Comparison of ENCODE assay signal across 21 cellular contexts in the genomic region with DNA sequence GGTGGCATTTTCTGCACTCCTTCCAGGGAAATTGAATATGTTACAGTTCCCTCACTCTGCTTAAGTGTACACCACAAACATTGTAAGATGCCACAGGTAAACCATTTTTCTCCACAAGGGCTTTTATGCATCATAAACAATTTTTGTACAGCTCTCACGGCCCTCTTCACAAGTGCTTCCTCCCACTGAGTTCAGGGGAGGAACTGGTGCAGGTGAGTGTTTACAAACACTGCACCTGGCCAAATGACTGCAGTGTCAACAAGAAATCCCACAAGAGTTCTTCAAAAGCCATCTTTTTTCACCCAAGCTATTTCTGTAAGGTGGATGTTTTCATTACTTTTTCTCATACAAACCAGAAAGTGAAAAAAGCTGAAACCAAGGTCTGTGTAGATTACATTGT.
DNase-seq lines count a peak whose midpoint lies in the region; ATAC-seq and TF ChIP-seq lines count a peak whose summit lies in the region.
"Had no signal": no experiment of that assay in that cellular context is flagged by ENCODE, and none has a peak within 500 bp of the region (broad histone marks: within the 10 kb centered on the region; RNA-seq: fewer than 3 reads in every experiment).

No MANE protein-coding gene starts in this region.

- H3K36me3 ChIP-seq in endodermal cell (ENCODE audit: control insufficient read depth, insufficient read depth, low read length), result no peaks in the 10 kb centered on the region

- H3K9ac ChIP-seq in endodermal cell (ENCODE audit: extremely low read depth, low read length, poor library complexity, severe bottlenecking), result no peak overlapping the region
- H3K9ac ChIP-seq: SK-N-SH had no signal

- H3K4me3 Mint-ChIP-seq in endodermal cell, result no peak overlapping the region
- H3K4me3 Mint-ChIP-seq: B cell, CD14-positive monocyte had no signal

- H3K4me1 Mint-ChIP-seq in endodermal cell, result peaks cover 5% of the 10 kb centered on the region
- H3K4me1 Mint-ChIP-seq: B cell, CD14-positive monocyte had no signal

- peaks cover 63% of the 10 kb centered on the region for H3K9me3 Mint-ChIP-seq in endodermal cell

- peak overlapping the region; percentile 74 for H3K27ac Mint-ChIP-seq in endodermal cell
- H3K27ac Mint-ChIP-seq: B cell, CD14-positive monocyte had no signal

- peak overlapping the region; percentile 44 for H3K4me3 ChIP-seq in endodermal cell (ENCODE audit: low read length)
- H3K4me3 ChIP-seq: A549, K562 had no signal

- TF ChIP-seq CTCF in endodermal cell (conservative IDR thresholded peaks at IDR 0.05), result no peak

- ATAC-seq in GM21619 (IDR thresholded peaks at IDR 0.05; ENCODE audit: unreplicated experiment), result no peak
- ATAC-seq: A549, HepG2, K562 had no signal

- H3K27me3 ChIP-seq in endodermal cell (ENCODE audit: control insufficient read depth, insufficient read depth, low read length, poor library complexity, severe bottlenecking), result no peaks in the 10 kb centered on the region

- WGBS in endodermal cell (ENCODE audit: insufficient coverage in 1 of 2, insufficient read length in 1 of 2), 2 experiments, result 50 to 88% methylated on average over 1 of the region's 1 CpG

- no peaks in the 10 kb centered on the region for H3K36me3 Mint-ChIP-seq in endodermal cell (ENCODE audit: low read depth)
- H3K36me3 Mint-ChIP-seq: CD14-positive monocyte had no signal

- DNase-seq in DMS79 (lab: John Stamatoyannopoulos, UW) (peak; percentile 40), NCI-H1105 (lab: John Stamatoyannopoulos, UW) (peak; percentile 14), NCI-H510A (lab: John Stamatoyannopoulos, UW) (peak; percentile 13), endodermal cell (no peak), HCEC 1CT (no peak), NCI-H82 (lab: John Stamatoyannopoulos, UW) (no peak)
- DNase-seq: NCI-H1092; NCI-H146; NCI-H2081; NCI-H524; NK-92 treated with Interleukin-12 subunit alpha and Interleukin-12 subunit beta, amount 100 ng/mL, for 24 hours; SIG-M5; SK-N-SH; T-helper 2 cell had no signal

- peaks cover 15% of the 10 kb centered on the region for H3K27me3 Mint-ChIP-seq in endodermal cell (ENCODE audit: insufficient read depth)
- H3K27me3 Mint-ChIP-seq: B cell had no signal

- peaks cover 78% of the 10 kb centered on the region for H3K9me3 ChIP-seq in endodermal cell (ENCODE audit: control insufficient read depth, low read length)
- H3K9me3 ChIP-seq: A549, SK-N-SH had no signal

- no peaks in the 10 kb centered on the region for H3K4me1 ChIP-seq in endodermal cell (ENCODE audit: control insufficient read depth, insufficient read depth, low read length)
- H3K4me1 ChIP-seq: A549 had no signal

- no peak overlapping the region for H3K27ac ChIP-seq in endodermal cell (ENCODE audit: low read depth, low read length)
- H3K27ac ChIP-seq: A549, HL-60 had no signal

Comparison
In these comparisons a context has a peak if more than half of its experiments do, and no peak if none do; other contexts are left out.
1. DNase-seq: peak in DMS79 (single experiment), NCI-H1105 (single experiment) and NCI-H510A (single experiment); none in endodermal cell (single experiment), HCEC 1CT (single experiment) and NCI-H82 (single experiment).